8 cellular contexts compared by ENCODE assay signal in genomic region chr7:107742678-107743566, GRCh38. TPM values are rescaled to one million over a fixed set of nuclear protein-coding genes. Genes with fewer than 3 reads are reported as not detected.
DNase-seq lines count a peak whose midpoint lies in the region; ATAC-seq and TF ChIP-seq lines count a peak whose summit lies in the region.

No MANE protein-coding gene starts in this region.

- peak; percentile 40 to 46 for DNase-seq in stimulated activated CD8-positive, alpha-beta memory T cell treated with anti-CD3 and anti-CD28 coated beads, Interleukin-2, amount 100 ng/mL, for 48 hours (ENCODE audit: low read depth in 2 of 2)
- no peak for DNase-seq in stimulated activated CD8-positive, alpha-beta memory T cell treated with anti-CD3 and anti-CD28 coated beads, Interleukin-4, amount 100 ng/mL, for 48 hours
- DNase-seq in NCI-H1436 treated with DMSO at 0.1 percent for 48 hours (lab: John Stamatoyannopoulos, UW) (peak; percentile 24), WTC11 (ENCODE audit: low spot score) (peak; percentile 77), fibroblast of peridontal ligament (ENCODE audit: extremely low read depth) (peak; percentile 8), GM13976 (ENCODE audit: low spot score) (no peak)

- peak overlapping the region; percentile 84 for H3K4me3 ChIP-seq in neural cell (ENCODE audit: low read length)

- H3K27me3 Mint-ChIP-seq in WTC11 (ENCODE audit: low read depth) = no peaks in the 10 kb centered on the region

- TF ChIP-seq CTCF in WTC11 (IDR thresholded peaks at IDR 0.05) (no peak), neural cell (IDR thresholded peaks at IDR 0.05; ENCODE audit: poor library complexity, severe bottlenecking) (no peak), GM13976 (IDR thresholded peaks at IDR 0.05; ENCODE audit: borderline replicate concordance, control extremely low read depth, extremely low read depth, insufficient read depth, missing control alignments) (no peak)

- CTCF ChIA-PET in WTC11 (lab: Charles Lee) = interaction anchor here (0.9 to 2.5 kb wide), 12 partner anchors 10 to 714 kb away, joined by 3 to 20 read pairs (median 4); partner anchors contain the start of gene SLC26A4

- TF ChIP-seq RAD21 in neural cell (conservative IDR thresholded peaks at IDR 0.05) = no peak

- peaks cover 24% of the 10 kb centered on the region for H3K4me1 Mint-ChIP-seq in WTC11

- no peaks in the 10 kb centered on the region for H3K9me2 ChIP-seq in neural cell (ENCODE audit: insufficient read depth, low read length)

- no peaks in the 10 kb centered on the region for H3F3A ChIP-seq in neural cell (ENCODE audit: insufficient read depth, low read length, poor library complexity, severe bottlenecking)

- no peaks in the 10 kb centered on the region for H3K36me3 Mint-ChIP-seq in WTC11

- no peaks in the 10 kb centered on the region for H3K9me3 ChIP-seq in neural cell (ENCODE audit: low read length)

- H3K9ac ChIP-seq in neural cell (ENCODE audit: low read length) = peak overlapping the region; percentile 89

- peaks cover 11% of the 10 kb centered on the region for H3K9me3 Mint-ChIP-seq in WTC11

- H2AFZ ChIP-seq in neural cell (ENCODE audit: low read depth, low read length) = peak overlapping the region; percentile 92

- peak overlapping the region; percentile 100 for H3K4me3 Mint-ChIP-seq in WTC11

- no peaks in the 10 kb centered on the region for H4K20me1 ChIP-seq in neural cell (ENCODE audit: insufficient read depth)

- peak overlapping the region; percentile 99 for H3K27ac Mint-ChIP-seq in WTC11

- in situ Hi-C loops in GM13976 (cut with MboI; ENCODE audit: low sequenced_read_pairs, unreplicated experiment) = no loop called here

- H3K4me2 ChIP-seq in neural cell (ENCODE audit: low read length) = peak overlapping the region; percentile 82

- H3K27me3 ChIP-seq in neural cell (ENCODE audit: insufficient read depth, low read depth, low read length) = no peaks in the 10 kb centered on the region

- no peaks in the 10 kb centered on the region for H3K36me3 ChIP-seq in neural cell (ENCODE audit: insufficient read depth, low read length)

- no peak for TF ChIP-seq EP300 in neural cell (conservative IDR thresholded peaks at IDR 0.05; ENCODE audit: poor library complexity, severe bottlenecking)

- peak overlapping the region; percentile 88 for H3K27ac ChIP-seq in neural cell (ENCODE audit: low read length)

- H3K79me2 ChIP-seq in neural cell (replicated peaks; ENCODE audit: insufficient read depth, low read length) = peaks cover 37% of the 10 kb centered on the region

- POLR2A ChIA-PET in WTC11 (lab: Charles Lee) = interaction anchor here (0.6 to 1.5 kb wide), 7 partner anchors 82 to 575 kb away, joined by 3 to 9 read pairs (median 4); partner anchors contain the start of genes COG5, DUS4L and SLC26A4

- ATAC-seq in HG02623 (IDR thresholded peaks at IDR 0.05; ENCODE audit: unreplicated experiment) = peak; percentile 31
- ATAC-seq in WTC11 = peak; percentile 68

TF ChIP-seq in WTC11, 78 proteins besides CTCF, POLR2A, EP300 and RAD21 (continues in another document):
- TF ChIP-seq MAX (CRISPR knock-in tag; IDR thresholded peaks at IDR 0.05) (0 out of 2 replicates have a peak, but pooled peaks have one; percentile 50), IRF1 (CRISPR knock-in tag; IDR thresholded peaks at IDR 0.05) (no peak), ELF4 (CRISPR knock-in tag; IDR thresholded peaks at IDR 0.05; ENCODE audit: low read depth) (no peak), STAT6 (CRISPR knock-in tag; conservative IDR thresholded peaks at IDR 0.05; ENCODE audit: low read depth) (no peak), ZNF317 (CRISPR knock-in tag; IDR thresholded peaks at IDR 0.05; ENCODE audit: borderline replicate concordance, low read depth) (no peak)

TF ChIP-seq in neural cell, 6 proteins besides CTCF, POLR2A, EP300 and RAD21:
- no peak for TF ChIP-seq REST (IDR thresholded peaks at IDR 0.05; ENCODE audit: borderline replicate concordance)
- no peak for TF ChIP-seq POLR2AphosphoS5 (IDR thresholded peaks at IDR 0.05)
- no peak for TF ChIP-seq TAF1 (IDR thresholded peaks at IDR 0.05; ENCODE audit: low read depth)
- no peak for TF ChIP-seq SMC3 (conservative IDR thresholded peaks at IDR 0.05; ENCODE audit: poor library complexity)

RNA-seq across cellular contexts. Expression of gene CBLL1, which starts 1.0 kb away (rescaled TPM):
- total RNA-seq in WTC11 (2021) = 26.1 to 29.8 TPM (median 26.3 TPM) in 3 replicates
- polyA plus RNA-seq in neural cell = 8.9 and 10.2 TPM in 2 replicates
- polyA minus RNA-seq in neural cell = 33.4 and 49.3 TPM in 2 replicates

Comparison
In these comparisons a context has a peak if more than half of its experiments do, and no peak if none do; other contexts are left out.
1. DNase-seq: peak in stimulated activated CD8-positive, alpha-beta memory T cell treated with anti-CD3 and anti-CD28 coated beads, Interleukin-2, amount 100 ng/mL, for 48 hours (2 of 2), NCI-H1436 treated with DMSO at 0.1 percent for 48 hours (single experiment), WTC11 (single experiment) and fibroblast of peridontal ligament (single experiment); none in stimulated activated CD8-positive, alpha-beta memory T cell treated with anti-CD3 and anti-CD28 coated beads, Interleukin-4, amount 100 ng/mL, for 48 hours (single experiment) and GM13976 (single experiment).